In genomic region chr6:32815996-32816395, GRCh38 we compare ENCODE assay signal across 14 cellular contexts. TPM values are rescaled to one million over a fixed set of nuclear protein-coding genes. Genes with fewer than 3 reads are reported as not detected.
A peak's percentile ranks its signal among the peaks of the same experiment; 100 is the strongest.
DNase-seq lines count a peak whose midpoint lies in the region; ATAC-seq, FAIRE-seq and TF ChIP-seq lines count a peak whose summit lies in the region.
"Had no signal": no experiment of that assay in that cellular context is flagged by ENCODE, and none has a peak within 500 bp of the region (broad histone marks: within the 10 kb centered on the region; RNA-seq: fewer than 3 reads in every experiment).

No MANE protein-coding gene starts in this region.

- H3K36me3 ChIP-seq in Karpas-422 (ENCODE audit: insufficient read depth, low read length) = peaks cover 8% of the 10 kb centered on the region

- no peaks in the 10 kb centered on the region for H3K9me2 ChIP-seq in Karpas-422 (replicated peaks; ENCODE audit: insufficient read depth, low read length)

- no peak overlapping the region for H2AFZ ChIP-seq in Karpas-422 (ENCODE audit: low read length)

- H3K9me3 ChIP-seq in Karpas-422 (ENCODE audit: low read length) = no peaks in the 10 kb centered on the region

- peak; percentile 94 for FAIRE-seq in GM18507 (lab: Jason Lieb, UNC)

- ATAC-seq in GM21529 (IDR thresholded peaks at IDR 0.05; ENCODE audit: unreplicated experiment) = peak; percentile 69
- ATAC-seq in naive B cell (ENCODE audit: low read depth in 2 of 2) = peak; percentile 82 to 83
- ATAC-seq in GM21737 (IDR thresholded peaks at IDR 0.05; ENCODE audit: unreplicated experiment) = no peak
- ATAC-seq: left lobe of liver, Right ventricle myocardium inferior had no signal

- H3K4me2 ChIP-seq in Karpas-422 (ENCODE audit: low read depth, low read length, poor library complexity, severe bottlenecking) = peak overlapping the region; percentile 82

- no peaks in the 10 kb centered on the region for H3K27me3 ChIP-seq in Karpas-422 (ENCODE audit: low read length)

- intact Hi-C loops in lower leg skin (cut with DNase I; ENCODE audit: low total_unique reads) = no loop called here

- WGBS in lower leg skin, 2 donors = 80 to 95% methylated on average over 2 of the region's 2 CpGs

- peaks cover 24 to 37% of the 10 kb centered on the region in 2 donors for H3K36me3 Mint-ChIP-seq in naive B cell

- peak overlapping the region; percentile 97 to 100 (median 100) for H3K27ac Mint-ChIP-seq in naive B cell
- H3K27ac Mint-ChIP-seq: activated T-cell treated with anti-CD3 and anti-CD28 coated beads, Interleukin-2, amount 50 U/mL, for 72 hours; CD4-positive, alpha-beta T cell had no signal

- H3K4me3 ChIP-seq in Karpas-422 (ENCODE audit: low read length) (peak overlapping the region; percentile 68), lower leg skin (ENCODE audit: low read depth, poor library complexity, severe bottlenecking) (no peak overlapping the region)

- DNase-seq in GM18507 (ENCODE audit: extremely low spot score, insufficient read length, low read depth) = no peak
- peak; percentile 95 for DNase-seq in Karpas-422
- DNase-seq in naive B cell = peak; percentile 78
- no peak for DNase-seq in lower leg skin (ENCODE audit: low spot score in 2 of 2)
- no peak for DNase-seq in stimulated activated CD4-positive, alpha-beta T cell treated with anti-CD3 and anti-CD28 coated beads, Interleukin-4, amount 100 ng/mL, for 1 hour
- no peak for DNase-seq in Ammon's horn (ENCODE audit: low spot score)
- DNase-seq: activated T-cell treated with anti-CD3 and anti-CD28 coated beads, Interleukin-2, amount 50 U/mL, for 72 hours; CD4-positive, alpha-beta T cell; effector CD8-positive, alpha-beta T cell; stimulated activated naive CD4-positive, alpha-beta T cell had no signal

- peak overlapping the region; percentile 96 for H3K27ac ChIP-seq in Karpas-422 (ENCODE audit: low read length)

- no peak for TF ChIP-seq POLR2A in lower leg skin (IDR thresholded peaks at IDR 0.05)

- peaks cover 9% of the 10 kb centered on the region for H3K79me2 ChIP-seq in Karpas-422 (ENCODE audit: low read length)

- no peak for TF ChIP-seq CTCF in lower leg skin (IDR thresholded peaks at IDR 0.05)

- H3K4me3 Mint-ChIP-seq in naive B cell = peak overlapping the region; percentile 94 to 100 (median 100)
- H3K4me3 Mint-ChIP-seq: activated T-cell treated with anti-CD3 and anti-CD28 coated beads, Interleukin-2, amount 50 U/mL, for 72 hours; CD4-positive, alpha-beta T cell had no signal

- peaks cover 75 to 79% (median 79%) of the 10 kb centered on the region in 3 donors for H3K4me1 Mint-ChIP-seq in naive B cell

- peak overlapping the region; percentile 76 for H3K9ac ChIP-seq in Karpas-422 (ENCODE audit: low read length)

- H3K27me3 Mint-ChIP-seq in naive B cell = no peaks in the 10 kb centered on the region
- H3K27me3 Mint-ChIP-seq: CD4-positive, alpha-beta T cell had no signal

- peaks cover 70% of the 10 kb centered on the region for H3K4me1 ChIP-seq in Karpas-422 (ENCODE audit: low read length)

- no peaks in the 10 kb centered on the region for H4K20me1 ChIP-seq in Karpas-422 (ENCODE audit: insufficient read depth, low read depth, low read length)

- H3K9me3 Mint-ChIP-seq in naive B cell = peaks cover 0 to 6% (median 0%) of the 10 kb centered on the region in 7 donors
- H3K9me3 Mint-ChIP-seq: activated T-cell treated with anti-CD3 and anti-CD28 coated beads, Interleukin-2, amount 50 U/mL, for 72 hours; CD4-positive, alpha-beta T cell had no signal

RNA-seq across cellular contexts. Expression of gene HLA-DOB, which starts 0.8 kb away (rescaled TPM):
- 77.3 and 91.6 TPM in 2 replicates for total RNA-seq in Karpas-422 (2014; rRNA removed; shearing (Covaris generic); ENCODE audit: low replicate concordance)
- 1,000 to 10,000 TPM in 1 of 6 donors, 100 to 1,000 TPM in 5; 669 to 1,199 (median 837) TPM for polyA plus RNA-seq in naive B cell (ENCODE audit: low read depth in 6 of 6)
- 1 to 10 TPM; 1.7 to 3.3 (median 2.1) TPM for total RNA-seq in lower leg skin
- total RNA-seq: left lobe of liver, Right ventricle myocardium inferior had no signal

RNA-seq across cellular contexts. Expression of gene TAP2, which starts 22.5 kb away (rescaled TPM):
- total RNA-seq in Karpas-422 (2014; rRNA removed; shearing (Covaris generic); ENCODE audit: low replicate concordance) = 93.0 and 140 TPM in 2 replicates
- polyA plus RNA-seq in naive B cell (ENCODE audit: low read depth in 6 of 6) = 10 to 100 TPM; 18.2 to 33.0 (median 25.4) TPM
- total RNA-seq in lower leg skin = 10 to 100 TPM; 13.6 to 23.3 (median 15.6) TPM

RNA-seq across cellular contexts. Expression of gene PSMB8, which starts 27.9 kb away (rescaled TPM):
- 212 and 306 TPM in 2 replicates for total RNA-seq in Karpas-422 (2014; rRNA removed; shearing (Covaris generic); ENCODE audit: low replicate concordance)
- polyA plus RNA-seq in naive B cell (ENCODE audit: low read depth in 6 of 6) = 100 to 1,000 TPM; 297 to 462 (median 380) TPM
- 10 to 100 TPM; 38.9 to 63.9 (median 50.3) TPM for total RNA-seq in lower leg skin

RNA-seq across cellular contexts. Expression of gene TAP1, which starts 37.5 kb away (rescaled TPM):
- 120 and 171 TPM in 2 replicates for total RNA-seq in Karpas-422 (2014; rRNA removed; shearing (Covaris generic); ENCODE audit: low replicate concordance)
- 100 to 1,000 TPM; 106 to 215 (median 145) TPM for polyA plus RNA-seq in naive B cell (ENCODE audit: low read depth in 6 of 6)
- 100 to 1,000 TPM in 3 of 4 donors, 10 to 100 TPM in 1; 90.7 to 113 (median 105) TPM for total RNA-seq in lower leg skin

RNA-seq across cellular contexts. Expression of gene PSMB9, which starts 38.0 kb away (rescaled TPM):
- total RNA-seq in Karpas-422 (2014; rRNA removed; shearing (Covaris generic); ENCODE audit: low replicate concordance) = 185 and 284 TPM in 2 replicates
- 100 to 1,000 TPM; 347 to 677 (median 445) TPM for polyA plus RNA-seq in naive B cell (ENCODE audit: low read depth in 6 of 6)
- 10 to 100 TPM; 25.4 to 29.9 (median 28.1) TPM for total RNA-seq in lower leg skin

Comparison
In these comparisons a context has a peak if more than half of its experiments do, and no peak if none do; other contexts are left out.
1. DNase-seq: peak in Karpas-422 (single experiment) and naive B cell (single experiment); none in GM18507 (single experiment), lower leg skin (0 of 2), stimulated activated CD4-positive, alpha-beta T cell treated with anti-CD3 and anti-CD28 coated beads, Interleukin-4, amount 100 ng/mL, for 1 hour (single experiment) and Ammon's horn (single experiment).
2. RNA of gene HLA-DOB, which starts 0.8 kb away (total RNA-seq): 77.3 to 91.6 TPM in Karpas-422; 1.7 to 3.3 TPM in lower leg skin; every median in the first group is over 10 times any median in the second.